Comparison of ENCODE assay signal across 9 cellular contexts in the genomic region with DNA sequence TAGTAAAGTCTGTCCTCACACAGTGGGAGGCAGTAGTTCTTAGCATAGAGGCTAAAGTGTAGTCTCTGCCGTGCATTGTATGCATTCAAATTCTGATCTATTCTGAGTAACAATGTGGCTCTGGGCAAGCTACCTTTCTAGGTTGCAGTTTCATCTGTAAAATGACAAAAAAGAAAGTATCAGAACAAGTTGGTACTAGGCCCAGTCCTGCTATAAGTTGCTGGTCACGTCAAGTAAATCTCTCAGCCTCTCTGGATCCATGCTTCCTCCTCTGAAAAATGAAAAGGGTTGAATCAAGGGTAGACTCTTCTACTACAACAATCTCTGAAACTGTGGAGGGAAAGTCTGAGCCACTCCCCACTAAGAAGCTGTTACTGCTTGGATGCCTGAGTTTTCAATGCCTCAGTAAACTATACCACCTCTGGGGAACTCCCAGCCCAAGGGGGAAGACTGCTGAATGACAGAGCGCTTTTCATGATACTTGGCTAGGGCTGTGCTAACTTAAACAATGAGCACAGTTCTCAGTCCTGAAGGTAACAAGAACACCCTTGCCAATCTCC. TPM values are rescaled to one million over a fixed set of nuclear protein-coding genes. Genes with fewer than 3 reads are reported as not detected.
DNase-seq lines count a peak whose midpoint lies in the region; ATAC-seq, FAIRE-seq and TF ChIP-seq lines count a peak whose summit lies in the region.
"Had no signal": no experiment of that assay in that cellular context is flagged by ENCODE, and none has a peak within 500 bp of the region (broad histone marks: within the 10 kb centered on the region; RNA-seq: fewer than 3 reads in every experiment).

No MANE protein-coding gene starts in this region.

- H3K27me3 ChIP-seq in HUES64 (ENCODE audit: insufficient read depth, low read length) (no peaks in the 10 kb centered on the region), GM23248 (replicated peaks; ENCODE audit: insufficient read depth) (no peaks in the 10 kb centered on the region)

- TF ChIP-seq CTCF in mesothelial cell of epicardium (IDR thresholded peaks at IDR 0.05; ENCODE audit: unreplicated experiment) (no peak), progenitor cell of endocrine pancreas (IDR thresholded peaks at IDR 0.05; ENCODE audit: unreplicated experiment) (no peak)

- H3K4me3 Mint-ChIP-seq in mesothelial cell of epicardium (no peak overlapping the region), progenitor cell of endocrine pancreas (ENCODE audit: low read depth) (no peak overlapping the region)

- H3K36me3 ChIP-seq in HUES64 (ENCODE audit: insufficient read depth, low read length) = no peaks in the 10 kb centered on the region
- no peaks in the 10 kb centered on the region for H3K36me3 ChIP-seq in GM23248 (ENCODE audit: low read depth)

- H3K4me1 Mint-ChIP-seq in mesothelial cell of epicardium (peaks cover 16% of the 10 kb centered on the region), progenitor cell of endocrine pancreas (ENCODE audit: low read depth) (no peaks in the 10 kb centered on the region)

- H3K79me2 ChIP-seq in GM23248 (ENCODE audit: insufficient read depth) = 0 out of 2 replicates have a peak, but pooled peaks cover 5% of the 10 kb centered on the region

- H3K9ac ChIP-seq in HUES64 (ENCODE audit: low read depth, low read length) (peak overlapping the region; percentile 5; the same call in 1 of the 2 replicates), GM23248 (no peak overlapping the region)

- ATAC-seq in GM18873 (IDR thresholded peaks at IDR 0.05; ENCODE audit: low FRiP score, unreplicated experiment) = peak; percentile 87
- ATAC-seq in GM21825 (IDR thresholded peaks at IDR 0.05; ENCODE audit: unreplicated experiment) = peak; percentile 89

- DNase-seq in mesothelial cell of epicardium (ENCODE audit: low spot score in 2 of 2, unreplicated experiment in 2 of 2) = no peak
- no peak for DNase-seq in HTR-8/SVneo (ENCODE audit: insufficient read length, low spot score)
- DNase-seq in NCI-H2107 treated with DMSO at 0.1 percent for 48 hours (lab: John Stamatoyannopoulos, UW; ENCODE audit: unreplicated experiment) = no peak
- DNase-seq in GM23248 = no peak
- no peak for DNase-seq in progenitor cell of endocrine pancreas (ENCODE audit: low spot score, unreplicated experiment)

- no peak overlapping the region for H2AFZ ChIP-seq in GM23248

- H3K9me2 ChIP-seq in GM23248 (ENCODE audit: insufficient read depth) = no peaks in the 10 kb centered on the region

- H3K4me1 ChIP-seq in HUES64 (ENCODE audit: insufficient read depth, low read length) (peaks cover 14% of the 10 kb centered on the region), GM23248 (ENCODE audit: insufficient read depth) (peaks cover 32% of the 10 kb centered on the region)

- peaks cover 35% of the 10 kb centered on the region for H3F3A ChIP-seq in GM23248 (ENCODE audit: insufficient read depth)

- in situ Hi-C loops in GM23248 (cut with MboI) = no loop called here

- 78% methylated on average over 3 of the region's 3 CpGs for WGBS in HUES64
- 85 to 91% methylated on average over 3 of the region's 3 CpGs for WGBS in GM23248 (ENCODE audit: low coverage in 1 of 2, low lambda C conversion rate in 2 of 2, missing lambda C conversion rate in 2 of 2), 2 experiments

- H3K27ac Mint-ChIP-seq in mesothelial cell of epicardium (peak overlapping the region; percentile 17), progenitor cell of endocrine pancreas (no peak overlapping the region)

- H3K36me3 Mint-ChIP-seq in mesothelial cell of epicardium = no peaks in the 10 kb centered on the region
- no peaks in the 10 kb centered on the region for H3K36me3 Mint-ChIP-seq in progenitor cell of endocrine pancreas (ENCODE audit: insufficient read depth)

- no peaks in the 10 kb centered on the region for H3K27me3 Mint-ChIP-seq in mesothelial cell of epicardium (ENCODE audit: low read depth)
- H3K27me3 Mint-ChIP-seq in progenitor cell of endocrine pancreas = peaks cover 10% of the 10 kb centered on the region

- H3K4me2 ChIP-seq in GM23248 (ENCODE audit: unreplicated experiment) = no peak overlapping the region

- H3K9me3 ChIP-seq in HUES64 (ENCODE audit: insufficient read depth, low read depth, low read length) (no peaks in the 10 kb centered on the region), GM23248 (ENCODE audit: low read depth) (no peaks in the 10 kb centered on the region)

- no peak for FAIRE-seq in HTR-8/SVneo (lab: Jason Lieb, UNC)

- H3K4me3 ChIP-seq in HUES64 (ENCODE audit: low read length) (no peak overlapping the region), GM23248 (no peak overlapping the region)

- H4K20me1 ChIP-seq in GM23248 (ENCODE audit: insufficient read depth) = no peaks in the 10 kb centered on the region

- H3K9me3 Mint-ChIP-seq in mesothelial cell of epicardium (peaks cover 4% of the 10 kb centered on the region), progenitor cell of endocrine pancreas (ENCODE audit: low read depth) (no peaks in the 10 kb centered on the region)

- 0 out of 2 replicates have a peak overlapping the region, but pooled peaks have one; percentile 3 for H3K27ac ChIP-seq in HUES64 (ENCODE audit: low read depth, low read length)
- H3K27ac ChIP-seq in GM23248 = no peak overlapping the region
- H3K27ac ChIP-seq: HL-60 had no signal

RNA-seq across cellular contexts. Expression of a gene that starts 34.5 kb away (rescaled TPM):
- 236 TPM for polyA plus RNA-seq in HUES64 (2013, experiment 1 of 2)
- 250 TPM for polyA plus RNA-seq in HUES64 (2013, experiment 2 of 2)
- total RNA-seq in mesothelial cell of epicardium = 2,843 to 2,896 TPM (median 2,890 TPM) in 3 replicates
- total RNA-seq in GM23248 (2014; rRNA removed; shearing (Covaris generic)) = 5,563 and 6,520 TPM in 2 replicates
- polyA plus RNA-seq in GM23248 (2016; fragmentation: Nextera tagmentation; extraction: Ambion mirVana) = 20,092 and 20,398 TPM in 2 replicates
- 55.2 and 83.9 TPM in 2 replicates for total RNA-seq in progenitor cell of endocrine pancreas

RNA-seq across cellular contexts. Expression of a gene that starts 37.3 kb away (rescaled TPM):
- 64.3 TPM for polyA plus RNA-seq in HUES64 (2013, experiment 1 of 2)
- 83.1 TPM for polyA plus RNA-seq in HUES64 (2013, experiment 2 of 2)
- total RNA-seq in mesothelial cell of epicardium (92.6 to 101 TPM (median 97.1 TPM) in 3 replicates), progenitor cell of endocrine pancreas (93.8 and 108 TPM in 2 replicates)
- total RNA-seq in GM23248 (2014; rRNA removed; shearing (Covaris generic)) = 52.2 and 126 TPM in 2 replicates
- 278 and 296 TPM in 2 replicates for polyA plus RNA-seq in GM23248 (2016; fragmentation: Nextera tagmentation; extraction: Ambion mirVana)

RNA-seq across cellular contexts. Expression of a gene that starts 50.6 kb away (rescaled TPM):
- 172 TPM for polyA plus RNA-seq in HUES64 (2013, experiment 1 of 2)
- 164 TPM for polyA plus RNA-seq in HUES64 (2013, experiment 2 of 2)
- 211 to 224 TPM (median 223 TPM) in 3 replicates for total RNA-seq in mesothelial cell of epicardium
- 134 and 153 TPM in 2 replicates for total RNA-seq in GM23248 (2014; rRNA removed; shearing (Covaris generic))
- 189 and 190 TPM in 2 replicates for polyA plus RNA-seq in GM23248 (2016; fragmentation: Nextera tagmentation; extraction: Ambion mirVana)
- 220 and 226 TPM in 2 replicates for total RNA-seq in progenitor cell of endocrine pancreas

Comparison
In these comparisons a context has a peak if more than half of its experiments do, and no peak if none do; other contexts are left out.
1. RNA of a gene that starts 34.5 kb away (total RNA-seq): 5,563 to 6,520 TPM in GM23248 and 2,843 to 2,896 TPM in mesothelial cell of epicardium; 55.2 to 83.9 TPM in progenitor cell of endocrine pancreas; every median in the first group is over 10 times any median in the second.